ENCODE assay signal across 1 cellular context in the genomic region with DNA sequence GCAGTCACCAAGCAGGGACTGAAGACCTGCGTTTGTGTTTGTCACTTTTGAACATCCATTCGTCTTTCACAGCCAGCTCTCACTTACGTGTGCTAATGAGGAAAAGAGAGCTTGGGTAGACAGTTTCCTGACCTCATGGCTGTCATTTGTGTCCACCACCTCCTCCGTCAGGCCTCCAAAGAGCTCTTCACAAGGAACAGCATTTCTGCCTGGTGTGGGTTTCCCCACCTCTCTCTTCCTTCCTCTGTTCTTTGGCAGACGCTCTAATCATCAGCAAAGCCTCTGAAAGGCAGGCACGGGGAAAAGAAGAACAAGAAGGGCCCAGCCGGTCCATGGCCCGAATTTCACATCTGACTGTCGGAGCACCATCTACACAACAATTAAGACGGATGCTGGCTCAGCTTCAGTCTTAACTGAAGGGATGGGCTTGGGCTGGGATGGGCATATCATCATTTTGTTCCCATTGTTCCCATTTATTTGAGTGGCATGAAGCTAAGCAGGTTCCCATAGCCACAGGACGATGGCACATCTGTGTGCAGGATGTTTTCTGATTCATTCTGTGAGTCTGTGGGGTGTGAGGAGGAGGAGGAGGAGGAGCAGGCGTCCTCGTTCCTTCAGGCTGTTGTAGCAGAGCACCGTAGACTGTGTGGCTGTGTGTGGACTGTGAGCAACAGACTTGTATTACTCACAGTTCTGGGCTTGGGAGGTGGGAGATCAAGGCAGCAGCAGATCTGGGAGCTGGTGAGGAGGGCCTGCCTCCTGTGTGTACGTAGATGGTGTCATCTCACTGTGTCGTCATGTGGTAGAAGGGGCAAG.
TF ChIP-seq lines count a peak whose summit lies in the region.

No MANE protein-coding gene starts in this region.

TF ChIP-seq in H1, 55 proteins besides CTCF, POLR2A, EP300 and RAD21 (continued from another document):
- no peak for TF ChIP-seq SIN3A (conservative IDR thresholded peaks at IDR 0.05 in 1 of 2, IDR thresholded peaks at IDR 0.05 in 1 of 2; ENCODE audit: low read depth in 1 of 2, low read length in 2 of 2)
